Comparison of ENCODE assay signal across 9 cellular contexts in the genomic region with DNA sequence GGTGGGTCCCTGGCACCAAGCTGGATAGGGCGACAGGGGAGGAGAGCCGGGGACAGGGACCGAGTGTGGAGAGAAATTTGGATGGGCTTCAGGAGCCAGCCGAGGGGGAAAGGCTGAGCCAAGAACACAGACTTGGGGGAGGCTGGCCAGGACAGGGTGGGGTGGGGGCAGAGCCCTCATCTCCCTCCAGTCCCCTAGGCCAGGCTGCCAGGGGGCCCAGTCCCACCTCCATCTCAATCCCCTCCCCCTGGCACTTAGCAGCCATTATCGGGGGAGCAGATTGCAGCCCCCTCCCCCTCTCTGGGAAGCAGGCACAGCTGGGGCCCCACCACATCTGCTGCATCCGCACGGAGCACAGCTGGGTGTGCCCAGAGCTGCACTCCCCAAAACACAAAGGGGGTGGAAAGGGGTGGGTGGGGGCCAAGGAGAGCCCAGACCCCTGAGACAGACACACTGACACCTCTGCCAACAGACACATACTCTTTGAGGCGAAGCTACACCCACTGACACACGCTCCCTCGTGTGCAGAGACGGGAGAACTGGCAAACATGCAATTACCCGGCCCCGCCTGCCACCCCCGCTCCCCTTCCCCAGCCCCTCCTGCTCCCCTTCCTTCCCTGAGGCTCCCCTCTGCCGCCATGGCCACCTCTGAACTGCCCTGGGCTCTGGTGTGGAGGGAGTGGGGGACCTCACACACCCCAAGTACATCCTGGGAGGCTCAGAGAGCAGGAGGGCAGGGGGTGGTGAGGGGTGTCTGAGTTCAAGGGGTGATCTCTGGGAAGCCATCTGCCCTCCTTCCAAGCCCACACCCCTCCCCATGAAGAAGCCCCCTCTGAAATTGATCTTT. TPM values are rescaled to one million over a fixed set of nuclear protein-coding genes. Genes with fewer than 3 reads are reported as not detected.
DNase-seq lines count a peak whose midpoint lies in the region; ATAC-seq, FAIRE-seq and TF ChIP-seq lines count a peak whose summit lies in the region.
"Had no signal": no experiment of that assay in that cellular context is flagged by ENCODE, and none has a peak within 500 bp of the region (broad histone marks: within the 10 kb centered on the region; RNA-seq: fewer than 3 reads in every experiment).

No MANE protein-coding gene starts in this region.

- H3K27ac ChIP-seq in CD8-positive, alpha-beta T cell (ENCODE audit: low read depth, low read length) = no peak overlapping the region
- H3K27ac ChIP-seq in Panc1 (ENCODE audit: low read length) (no peak overlapping the region), left lung (no peak overlapping the region)

- peaks cover 48% of the 10 kb centered on the region for H3K27me3 Mint-ChIP-seq in CD8-positive, alpha-beta T cell (ENCODE audit: low read depth)

- H3K4me1 ChIP-seq in CD8-positive, alpha-beta T cell (ENCODE audit: insufficient read depth, low read length) = peaks cover 24% of the 10 kb centered on the region
- H3K4me1 ChIP-seq in Panc1 (ENCODE audit: control insufficient read depth, insufficient read depth, low read length) (peaks cover 22% of the 10 kb centered on the region), left lung (peaks cover 0 to 13% of the 10 kb centered on the region in 2 donors)

- peaks cover 22% of the 10 kb centered on the region for H3K27me3 ChIP-seq in CD8-positive, alpha-beta T cell (ENCODE audit: insufficient read depth, low read length)
- H3K27me3 ChIP-seq in H7 (ENCODE audit: control insufficient read depth, insufficient read depth, low read length) (peaks cover 30% of the 10 kb centered on the region), Panc1 (ENCODE audit: control insufficient read depth, insufficient read depth, low read length) (no peaks in the 10 kb centered on the region; the same call in 1 of the 2 replicates), left lung (peaks cover 29 to 64% of the 10 kb centered on the region in 2 donors)

- no TSS peak for BruUV-seq in Panc1 (replicated peaks; lab: Mats Ljungman, UMichigan)

- DNase-seq in CD8-positive, alpha-beta T cell = peak in 1 of 7 experiments; percentile 15
- DNase-seq in H7 = peak; percentile 79
- DNase-seq in Panc1 (ENCODE audit: low read depth, low spot score) = no peak
- DNase-seq in left lung = peak in 1 of 2 donors; percentile 59
- no peak for DNase-seq in AG20443 (ENCODE audit: low spot score)
- DNase-seq in H54 (ENCODE audit: insufficient read length, low spot score) = no peak
- DNase-seq in GM20000 (ENCODE audit: low spot score) = no peak
- DNase-seq in T-helper 9 cell = no peak

- H3K9me3 Mint-ChIP-seq in CD8-positive, alpha-beta T cell = no peaks in the 10 kb centered on the region

- no peak overlapping the region for H3K4me3 ChIP-seq in CD8-positive, alpha-beta T cell (ENCODE audit: low read depth, low read length)
- H3K4me3 ChIP-seq in H7 (ENCODE audit: insufficient read depth, low read depth, low read length) (peak overlapping the region; percentile 43; the same call in 1 of the 2 replicates), Panc1 (ENCODE audit: low read depth in 2 of 2, low read length in 2 of 2) (no peak overlapping the region; a peak in 2 of 4 replicates), left lung (no peak overlapping the region)

- H3K4me3 Mint-ChIP-seq in CD8-positive, alpha-beta T cell = peak overlapping the region; percentile 17

- H3K36me3 Mint-ChIP-seq in CD8-positive, alpha-beta T cell = peaks cover 34% of the 10 kb centered on the region

- H3K27ac Mint-ChIP-seq in CD8-positive, alpha-beta T cell = no peak overlapping the region

- CTCF ChIA-PET in CD8-positive, alpha-beta T cell (lab: Charles Lee) = interaction anchor here (0.7 to 5.4 kb wide), 10 partner anchors 9 to 107 kb away, joined by 3 to 36 read pairs (median 5); partner anchors contain the start of gene GMPPA
- CTCF ChIA-PET in Panc1 (lab: Charles Lee) = interaction anchor here (1.0 to 3.0 kb wide), 9 partner anchors 10 to 121 kb away, joined by 3 to 27 read pairs (median 5); partner anchors contain the start of genes DNPEP and GMPPA

- TF ChIP-seq CTCF in CD8-positive, alpha-beta T cell (IDR thresholded peaks at IDR 0.05) = no peak
- TF ChIP-seq CTCF in Panc1 (IDR thresholded peaks at IDR 0.05) (no peak), left lung (IDR thresholded peaks at IDR 0.05) (no peak), GM20000 (IDR thresholded peaks at IDR 0.05; ENCODE audit: extremely low read depth, missing control alignments) (no peak)

- TF ChIP-seq POLR2A in H54 (IDR thresholded peaks at IDR 0.05; ENCODE audit: low read depth, low read length) = no peak

- intact Hi-C loops in CD8-positive, alpha-beta T cell (cut with DNase I, micrococcal nuclease) = no loop called here
- intact Hi-C loops in Panc1 (cut with micrococcal nuclease; ENCODE audit: unreplicated experiment) = no loop called here
- intact Hi-C loops in left lung (cut with DNase I) = no loop called here

- H3K4me1 Mint-ChIP-seq in CD8-positive, alpha-beta T cell (ENCODE audit: low read depth) = peaks cover 23% of the 10 kb centered on the region

- no peaks in the 10 kb centered on the region for H3K9me3 ChIP-seq in CD8-positive, alpha-beta T cell (ENCODE audit: low read length)
- no peaks in the 10 kb centered on the region for H3K9me3 ChIP-seq in Panc1 (ENCODE audit: control insufficient read depth, insufficient read depth, low read depth, low read length)
- H3K9me3 ChIP-seq in left lung = no peaks in the 10 kb centered on the region

- in situ Hi-C loops in Panc1 (cut with HindIII; ENCODE audit: low pct_unique_long_range_greater_than_20kb, low sequenced_read_pairs) = no loop called here

- peaks cover 3% of the 10 kb centered on the region for H3K36me3 ChIP-seq in CD8-positive, alpha-beta T cell (ENCODE audit: insufficient read depth, low read length)
- H3K36me3 ChIP-seq in H7 (replicated peaks; ENCODE audit: control insufficient read depth, insufficient read depth, low read length) = peaks cover 6% of the 10 kb centered on the region
- no peaks in the 10 kb centered on the region for H3K36me3 ChIP-seq in Panc1 (ENCODE audit: control insufficient read depth, insufficient read depth, low read length)
- H3K36me3 ChIP-seq in left lung = peaks cover 0 to 40% of the 10 kb centered on the region in 2 donors

- peak; percentile 21 for ATAC-seq in CD8-positive, alpha-beta T cell
- ATAC-seq in Panc1 (peak; percentile 52), left lung (peak; percentile 6)

- POLR2A ChIA-PET in CD8-positive, alpha-beta T cell (lab: Charles Lee) = interaction anchor here (1.6 to 1.8 kb wide), 2 partner anchors 10 to 21 kb away, joined by 3 to 7 read pairs; partner anchors contain the start of gene GMPPA
- POLR2A ChIA-PET in Panc1 (lab: Charles Lee) = no interaction called here

- FAIRE-seq in H54 (lab: Jason Lieb, UNC) = no peak

RNA-seq across cellular contexts. Expression of gene ASIC4, which starts 5.1 kb away (rescaled TPM):
- under 1 TPM in 1 of 2 experiments, not detected in 1; 0.14 TPM for total RNA-seq in CD8-positive, alpha-beta T cell
- 0.07 and 1.2 TPM in 2 replicates for total RNA-seq in H7 (2014; rRNA removed; shearing (Covaris generic))
- total RNA-seq in Panc1 (2021; ENCODE audit: unreplicated experiment) = 0.21 TPM
- not detected for polyA plus RNA-seq in Panc1 (2012; ENCODE audit: insufficient read length)
- not detected for total RNA-seq in left lung
- total RNA-seq: LHCN-M2 had no signal

RNA-seq across cellular contexts. Expression of gene GMPPA, which starts 10.5 kb away (rescaled TPM):
- 10 to 100 TPM in 1 of 2 experiments, 1 to 10 TPM in 1; 9.4 to 15.0 TPM for total RNA-seq in CD8-positive, alpha-beta T cell
- total RNA-seq in H7 (2014; rRNA removed; shearing (Covaris generic)) = 53.4 and 71.7 TPM in 2 replicates
- total RNA-seq in Panc1 (2021; ENCODE audit: unreplicated experiment) (66.2 TPM), left lung (10 to 100 TPM; 43.7 to 50.1 TPM)
- 91.4 TPM for polyA plus RNA-seq in Panc1 (2012; ENCODE audit: insufficient read length)

RNA-seq across cellular contexts. Expression of gene CHPF, which starts 34.5 kb away (rescaled TPM):
- 1 to 10 TPM; 5.2 to 6.2 TPM for total RNA-seq in CD8-positive, alpha-beta T cell
- 104 and 113 TPM in 2 replicates for total RNA-seq in H7 (2014; rRNA removed; shearing (Covaris generic))
- total RNA-seq in Panc1 (2021; ENCODE audit: unreplicated experiment) = 17.5 TPM
- polyA plus RNA-seq in Panc1 (2012; ENCODE audit: insufficient read length) = 30.7 TPM
- total RNA-seq in left lung = 100 to 1,000 TPM in 1 of 2 donors, 10 to 100 TPM in 1; 61.6 to 114 TPM

RNA-seq across cellular contexts. Expression of gene TMEM198, which starts 34.7 kb away (rescaled TPM):
- under 1 TPM; 0.31 to 0.46 TPM for total RNA-seq in CD8-positive, alpha-beta T cell
- total RNA-seq in H7 (2014; rRNA removed; shearing (Covaris generic)) = 2.9 and 4.2 TPM in 2 replicates
- total RNA-seq in Panc1 (2021; ENCODE audit: unreplicated experiment) (2.3 TPM), left lung (1 to 10 TPM; 2.9 to 3.5 TPM)
- polyA plus RNA-seq in Panc1 (2012; ENCODE audit: insufficient read length) = 3.5 TPM
